In the genomic region with DNA sequence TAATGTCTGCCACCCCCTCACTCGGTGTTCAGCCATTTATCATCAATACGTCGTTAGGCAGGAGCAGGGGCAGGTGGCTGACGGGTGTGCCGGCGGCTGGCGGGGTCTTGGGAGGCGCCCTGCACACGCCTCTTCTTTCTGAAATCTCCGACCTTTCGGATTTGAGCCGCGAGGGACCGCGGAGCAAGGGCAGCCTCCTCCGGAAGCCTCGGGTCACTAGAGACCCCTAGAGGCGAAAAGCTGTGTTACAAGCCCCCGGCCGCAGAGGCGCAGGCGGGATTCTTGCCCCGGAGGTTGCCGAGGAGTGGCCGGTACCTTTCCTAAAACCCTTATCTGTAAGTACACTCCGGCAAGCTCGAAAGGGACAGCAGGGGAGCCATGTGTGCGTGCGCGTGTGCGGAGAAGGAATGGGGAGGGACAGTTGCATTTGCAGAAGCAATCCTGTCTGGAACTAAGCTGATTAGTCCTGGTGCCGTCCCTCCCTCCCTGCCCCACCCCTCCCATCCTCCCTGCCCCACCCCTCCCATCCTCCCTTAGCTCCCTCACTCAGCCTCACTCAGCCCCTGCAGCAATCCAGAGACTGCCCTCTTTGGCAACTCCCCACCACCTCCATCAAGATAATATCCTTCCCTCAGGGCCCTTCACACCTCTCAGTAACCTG, we compare ENCODE assay signal across 8 cellular contexts. TPM values are rescaled to one million over a fixed set of nuclear protein-coding genes. Genes with fewer than 3 reads are reported as not detected.
DNase-seq lines count a peak whose midpoint lies in the region; ATAC-seq lines count a peak whose summit lies in the region.

No MANE protein-coding gene starts in this region.

- DNase-seq in EH (ENCODE audit: low read depth) (peak; percentile 57), NCI-H82 (lab: John Stamatoyannopoulos, UW) (peak; percentile 98), left ventricle myocardium superior (peak; percentile 66), putamen (ENCODE audit: low spot score) (peak; percentile 55), immature natural killer cell (no peak)
- peak; percentile 52 for DNase-seq in activated naive CD8-positive, alpha-beta T cell treated with anti-CD3 and anti-CD28 coated beads for 36 hours

- H3K9me3 Mint-ChIP-seq in activated naive CD8-positive, alpha-beta T cell treated with anti-CD3 and anti-CD28 coated beads for 36 hours = no peaks in the 10 kb centered on the region
- peaks cover 0 to 11% (median 0%) of the 10 kb centered on the region in 6 donors for H3K9me3 Mint-ChIP-seq in immature natural killer cell

- peaks cover 8% of the 10 kb centered on the region for H3K4me1 Mint-ChIP-seq in activated naive CD8-positive, alpha-beta T cell treated with anti-CD3 and anti-CD28 coated beads for 36 hours
- no peaks in the 10 kb centered on the region for H3K4me1 Mint-ChIP-seq in immature natural killer cell

- intact Hi-C loops in left ventricle myocardium superior (cut with micrococcal nuclease) = loop anchor here (5.0 kb wide), 1 partner anchor 284 kb away; no protein-coding TSS in a partner anchor

- no peak overlapping the region for H3K27ac Mint-ChIP-seq in activated naive CD8-positive, alpha-beta T cell treated with anti-CD3 and anti-CD28 coated beads for 36 hours
- H3K27ac Mint-ChIP-seq in immature natural killer cell = no peak overlapping the region

- ATAC-seq in GM21360 (IDR thresholded peaks at IDR 0.05; ENCODE audit: unreplicated experiment) (peak; percentile 98), HG03521 (IDR thresholded peaks at IDR 0.05; ENCODE audit: unreplicated experiment) (peak; percentile 85), left ventricle myocardium superior (peak; percentile 92)

- H3K4me3 Mint-ChIP-seq in activated naive CD8-positive, alpha-beta T cell treated with anti-CD3 and anti-CD28 coated beads for 36 hours = no peak overlapping the region
- H3K4me3 Mint-ChIP-seq in immature natural killer cell = peak overlapping the region in 1 of 5 donors; percentile 64

- H3K27me3 Mint-ChIP-seq in activated naive CD8-positive, alpha-beta T cell treated with anti-CD3 and anti-CD28 coated beads for 36 hours = peaks cover 69% of the 10 kb centered on the region
- H3K27me3 Mint-ChIP-seq in immature natural killer cell (ENCODE audit: low read depth in 3 of 3) = no peaks in the 10 kb centered on the region

- no peaks in the 10 kb centered on the region for H3K36me3 Mint-ChIP-seq in activated naive CD8-positive, alpha-beta T cell treated with anti-CD3 and anti-CD28 coated beads for 36 hours
- H3K36me3 Mint-ChIP-seq in immature natural killer cell = no peaks in the 10 kb centered on the region

RNA-seq across cellular contexts. Expression of a gene that starts 11.0 kb away (rescaled TPM):
- not detected for total RNA-seq in activated naive CD8-positive, alpha-beta T cell treated with anti-CD3 and anti-CD28 coated beads for 36 hours
- 0.55 TPM for total RNA-seq in left ventricle myocardium superior
- polyA plus RNA-seq in immature natural killer cell = not detected

RNA-seq across cellular contexts. Expression of a gene that starts 17.2 kb away (rescaled TPM):
- total RNA-seq in activated naive CD8-positive, alpha-beta T cell treated with anti-CD3 and anti-CD28 coated beads for 36 hours = not detected
- 0.22 TPM for total RNA-seq in left ventricle myocardium superior
- polyA plus RNA-seq in immature natural killer cell = not detected

Comparison
In these comparisons a context has a peak if more than half of its experiments do, and no peak if none do; other contexts are left out.
1. DNase-seq: peak in EH (single experiment), NCI-H82 (single experiment), activated naive CD8-positive, alpha-beta T cell treated with anti-CD3 and anti-CD28 coated beads for 36 hours (single experiment), left ventricle myocardium superior (single experiment) and putamen (single experiment); none in immature natural killer cell (0 of 3).
2. Peak in every context shown above with its lines, with median percentiles within 50 percentile points of each other: ATAC-seq.